Comparison of ENCODE assay signal across 8 cellular contexts in the genomic region with DNA sequence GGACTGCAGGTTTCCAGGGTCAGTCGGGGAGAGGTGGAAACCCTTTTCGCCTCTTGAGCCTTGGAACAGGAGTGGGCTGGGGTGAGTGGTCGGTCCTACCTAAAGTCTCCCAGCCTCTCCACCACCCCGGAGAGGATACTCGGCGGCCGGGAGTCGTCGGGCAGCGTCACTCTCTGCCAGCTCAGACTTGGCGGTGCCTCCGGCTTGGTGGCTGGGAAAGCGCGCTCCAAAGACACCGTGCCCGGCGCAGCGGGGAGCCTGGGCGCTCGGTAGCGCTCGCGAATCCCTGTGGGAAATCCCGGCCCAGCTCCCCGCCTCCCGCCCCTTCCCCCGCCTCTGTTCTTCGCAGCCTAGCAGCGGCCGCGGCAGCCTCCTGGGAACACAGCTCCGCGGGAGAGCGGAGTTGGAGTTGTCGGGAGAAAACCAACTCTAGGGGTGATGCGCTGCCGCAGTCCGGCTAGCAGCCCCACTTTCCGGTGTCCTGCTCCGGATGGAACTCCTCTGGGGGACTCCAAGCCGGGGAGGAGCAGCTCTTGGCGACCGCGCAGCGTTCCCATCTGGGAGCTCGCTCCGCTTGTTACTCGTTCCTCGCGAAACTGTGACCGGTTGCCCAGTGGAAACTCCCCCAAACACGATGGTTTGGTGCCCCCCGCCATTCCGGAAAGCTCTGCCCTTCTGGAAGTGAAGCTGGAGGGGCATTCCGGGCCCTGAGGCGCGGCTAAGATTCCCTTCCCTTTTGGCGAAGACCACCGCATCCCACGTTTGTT. TPM values are rescaled to one million over a fixed set of nuclear protein-coding genes. Genes with fewer than 3 reads are reported as not detected.
DNase-seq lines count a peak whose midpoint lies in the region; ATAC-seq and TF ChIP-seq lines count a peak whose summit lies in the region.

No MANE protein-coding gene starts in this region.

- peak overlapping the region; percentile 83 to 95 for H3K4me3 Mint-ChIP-seq in activated T-cell treated with anti-CD3 and anti-CD28 coated beads, Interleukin-2, amount 50 U/mL, for 72 hours
- peak overlapping the region; percentile 99 for H3K4me3 Mint-ChIP-seq in type B pancreatic cell
- no peak overlapping the region for H3K4me3 Mint-ChIP-seq in effector memory CD8-positive, alpha-beta T cell

- H3K4me1 Mint-ChIP-seq in activated T-cell treated with anti-CD3 and anti-CD28 coated beads, Interleukin-2, amount 50 U/mL, for 72 hours (ENCODE audit: low read depth): peaks cover 17% of the 10 kb centered on the region
- H3K4me1 Mint-ChIP-seq in type B pancreatic cell (ENCODE audit: unreplicated experiment): peaks cover 3% of the 10 kb centered on the region
- peaks cover 8 to 10% of the 10 kb centered on the region in 2 donors for H3K4me1 Mint-ChIP-seq in effector memory CD8-positive, alpha-beta T cell (ENCODE audit: low read depth in 2 of 2)

- H3K4me3 ChIP-seq in WI38 (ENCODE audit: low read depth, low read length) (peak overlapping the region; percentile 53), kidney epithelial cell (ENCODE audit: low read depth, low read length) (peak overlapping the region; percentile 75)

- CTCF ChIA-PET in RWPE1 (lab: Yijun Ruan, JAX): interaction anchor here (1.0 to 2.0 kb wide), 2 partner anchors 21 to 196 kb away, joined by 3 to 7 read pairs; no protein-coding TSS in a partner anchor

- H3K27ac ChIP-seq in RWPE1: no peak overlapping the region

- H3K36me3 ChIP-seq in kidney epithelial cell (ENCODE audit: control insufficient read depth, insufficient read depth, low read length): no peaks in the 10 kb centered on the region

- TF ChIP-seq CTCF in WI38 (IDR thresholded peaks at IDR 0.05; ENCODE audit: low read depth, low read length): no peak
- no peak for TF ChIP-seq CTCF in kidney epithelial cell (IDR thresholded peaks at IDR 0.05; ENCODE audit: insufficient read depth, low read length, poor library complexity, severe bottlenecking)
- peak; percentile 14 for TF ChIP-seq CTCF in type B pancreatic cell (conservative IDR thresholded peaks at IDR 0.05)
- TF ChIP-seq CTCF in RWPE1 (conservative IDR thresholded peaks at IDR 0.05; ENCODE audit: low read depth): no peak

- no peak overlapping the region for H3K27ac Mint-ChIP-seq in activated T-cell treated with anti-CD3 and anti-CD28 coated beads, Interleukin-2, amount 50 U/mL, for 72 hours
- no peak overlapping the region for H3K27ac Mint-ChIP-seq in type B pancreatic cell
- H3K27ac Mint-ChIP-seq in effector memory CD8-positive, alpha-beta T cell: no peak overlapping the region

- H3K27me3 Mint-ChIP-seq in activated T-cell treated with anti-CD3 and anti-CD28 coated beads, Interleukin-2, amount 50 U/mL, for 72 hours (ENCODE audit: low read depth): peaks cover 65% of the 10 kb centered on the region
- H3K27me3 Mint-ChIP-seq in type B pancreatic cell: peaks cover 91% of the 10 kb centered on the region
- peaks cover 38 to 61% of the 10 kb centered on the region in 2 donors for H3K27me3 Mint-ChIP-seq in effector memory CD8-positive, alpha-beta T cell

- H3K9me3 Mint-ChIP-seq in activated T-cell treated with anti-CD3 and anti-CD28 coated beads, Interleukin-2, amount 50 U/mL, for 72 hours: no peaks in the 10 kb centered on the region
- H3K9me3 Mint-ChIP-seq in type B pancreatic cell: no peaks in the 10 kb centered on the region
- H3K9me3 Mint-ChIP-seq in effector memory CD8-positive, alpha-beta T cell: no peaks in the 10 kb centered on the region

- ATAC-seq in activated T-cell treated with anti-CD3 and anti-CD28 coated beads, Interleukin-2, amount 50 U/mL, for 72 hours (replicated peaks in 1 of 2): no peak
- no peak for ATAC-seq in effector memory CD8-positive, alpha-beta T cell (replicated peaks)

- no peaks in the 10 kb centered on the region for H3K36me3 Mint-ChIP-seq in activated T-cell treated with anti-CD3 and anti-CD28 coated beads, Interleukin-2, amount 50 U/mL, for 72 hours (ENCODE audit: insufficient read depth in 2 of 2)
- H3K36me3 Mint-ChIP-seq in type B pancreatic cell: no peaks in the 10 kb centered on the region
- peaks cover 6% of the 10 kb centered on the region for H3K36me3 Mint-ChIP-seq in effector memory CD8-positive, alpha-beta T cell (ENCODE audit: insufficient read depth)

- POLR2A ChIA-PET in RWPE1 (lab: Yijun Ruan, JAX; ENCODE audit: low non-redundant PET): no interaction called here

- peak in 1 of 2 donors; percentile 13 for DNase-seq in activated T-cell treated with anti-CD3 and anti-CD28 coated beads, Interleukin-2, amount 50 U/mL, for 72 hours
- DNase-seq in activated T-cell treated with anti-CD3 and anti-CD28 coated beads, Interleukin-2, amount 50 U/mL, for 48 hours: no peak
- no peak for DNase-seq in kidney epithelial cell (ENCODE audit: low read depth)
- DNase-seq in type B pancreatic cell (ENCODE audit: extremely low spot score, unreplicated experiment): peak; percentile 71
- DNase-seq in RWPE1 (ENCODE audit: low spot score): no peak
- DNase-seq in mesenteric fat pad (ENCODE audit: low spot score): no peak
- no peak for DNase-seq in effector memory CD8-positive, alpha-beta T cell

- peaks cover 11% of the 10 kb centered on the region for H3K27me3 ChIP-seq in kidney epithelial cell (ENCODE audit: control insufficient read depth, insufficient read depth, low read length)

RNA-seq across cellular contexts. Expression of a gene that starts 1.4 kb away (rescaled TPM):
- total RNA-seq in activated T-cell treated with anti-CD3 and anti-CD28 coated beads, Interleukin-2, amount 50 U/mL, for 72 hours: 1 to 10 TPM in 1 of 2 donors, under 1 TPM in 1; 0.43 to 1.3 TPM
- total RNA-seq in kidney epithelial cell (10.8 and 13.3 TPM in 2 replicates), type B pancreatic cell (ENCODE audit: low replicate concordance) (1.8 and 9.1 TPM in 2 replicates), mesenteric fat pad (1.9 TPM)

Comparison
In these comparisons a context has a peak if more than half of its experiments do, and no peak if none do; other contexts are left out.
1. H3K4me3 Mint-ChIP-seq: peak in activated T-cell treated with anti-CD3 and anti-CD28 coated beads, Interleukin-2, amount 50 U/mL, for 72 hours (2 of 2) and type B pancreatic cell (single experiment); none in effector memory CD8-positive, alpha-beta T cell (0 of 2).